ENCODE assay signal across 30 cellular contexts in genomic region chr16:17607624-17608023, GRCh38.
A peak's percentile ranks its signal among the peaks of the same experiment; 100 is the strongest.
DNase-seq lines count a peak whose midpoint lies in the region; ATAC-seq and TF ChIP-seq lines count a peak whose summit lies in the region.
"Had no signal": no experiment of that assay in that cellular context is flagged by ENCODE, and none has a peak within 500 bp of the region (broad histone marks: within the 10 kb centered on the region; RNA-seq: fewer than 3 reads in every experiment).

No MANE protein-coding gene starts in this region.

- ATAC-seq in body of pancreas (no peak), left lung (no peak)
- ATAC-seq: activated T-cell treated with anti-CD3 and anti-CD28 coated beads, Interleukin-2, amount 50 U/mL, for 4 hours; heart left ventricle; left colon; naive thymus-derived CD4-positive, alpha-beta T cell; stimulated activated naive B cell treated with anti-CD40 and anti-IgM and Interleukin-4, amounts not matched to agents 10 μg/mL and 1 μg/mL and 100 μg/mL, for 72 hours had no signal

- CTCF ChIA-PET in SK-N-SH (lab: Yijun Ruan, JAX) (interaction anchor here (0.8 to 2.6 kb wide), 12 partner anchors 27 to 364 kb away, joined by 3 to 9 read pairs (median 6); no protein-coding TSS in a partner anchor), mammary epithelial cell (lab: Charles Lee; ENCODE audit: low non-redundant PET) (no interaction called here)

- WGBS in SK-N-SH (ENCODE audit: low lambda C conversion rate) = 50% methylated on average over 6 of the region's 6 CpGs
- 24 to 27% methylated on average over 6 of the region's 6 CpGs for WGBS in body of pancreas, 2 donors
- 6% methylated on average over 6 of the region's 6 CpGs for WGBS in mammary epithelial cell (ENCODE audit: low coverage, missing lambda C conversion rate)

- H3K27ac ChIP-seq in SK-N-SH (ENCODE audit: low read depth in 2 of 2, low read length in 1 of 2) (peak overlapping the region in 1 of 2 experiments; percentile 99; a peak in 2 of 4 replicates), body of pancreas (no peak overlapping the region), mammary epithelial cell (ENCODE audit: insufficient read depth, low read depth, low read length) (no peak overlapping the region), left lung (no peak overlapping the region)
- H3K27ac ChIP-seq: C4-2B, epithelial cell of prostate, heart left ventricle, ovary, right atrium auricular region, spleen, suprapubic skin, uterus had no signal

- H3K27me3 Mint-ChIP-seq in activated naive CD8-positive, alpha-beta T cell = peaks cover 11% of the 10 kb centered on the region
- H3K27me3 Mint-ChIP-seq in activated naive CD8-positive, alpha-beta T cell treated with anti-CD3 and anti-CD28 coated beads for 36 hours = peaks cover 6% of the 10 kb centered on the region
- H3K27me3 Mint-ChIP-seq: activated CD4-positive, alpha-beta T cell treated with anti-CD3 and anti-CD28 coated beads, Interleukin-2, amount 10 ng/mL, durations not matched to agents 24 days and 14 days had no signal

- no peak for TF ChIP-seq POLR2A in body of pancreas (IDR thresholded peaks at IDR 0.05)

- no peaks in the 10 kb centered on the region for H3F3A ChIP-seq in SK-N-SH (replicated peaks; ENCODE audit: insufficient read depth)

- H3K36me3 ChIP-seq in SK-N-SH (replicated peaks in 1 of 2; ENCODE audit: control insufficient read depth in 1 of 2, insufficient read depth in 2 of 2, low read length in 1 of 2) (no peaks in the 10 kb centered on the region), body of pancreas (replicated peaks in 1 of 2; ENCODE audit: insufficient read depth in 1 of 2, low read depth in 2 of 2) (no peaks in the 10 kb centered on the region), mammary epithelial cell (ENCODE audit: insufficient read depth, low read length) (no peaks in the 10 kb centered on the region), left lung (no peaks in the 10 kb centered on the region)
- H3K36me3 ChIP-seq: heart left ventricle, ovary, right atrium auricular region, spleen, suprapubic skin, uterus had no signal

- TF ChIP-seq CTCF in SK-N-SH (IDR thresholded peaks at IDR 0.05) (no peak), body of pancreas (IDR thresholded peaks at IDR 0.05) (no peak), foreskin fibroblast (IDR thresholded peaks at IDR 0.05; ENCODE audit: low read depth, low read length) (no peak), mammary epithelial cell (conservative IDR thresholded peaks at IDR 0.05 in 1 of 2, IDR thresholded peaks at IDR 0.05 in 1 of 2; ENCODE audit: extremely low read depth in 1 of 2, insufficient read depth in 1 of 2, low read depth in 1 of 2, low read length in 2 of 2) (no peak), left lung (IDR thresholded peaks at IDR 0.05) (no peak)

- no peaks in the 10 kb centered on the region for H3K9me3 ChIP-seq in SK-N-SH
- H3K9me3 ChIP-seq in body of pancreas = no peaks in the 10 kb centered on the region
- no peaks in the 10 kb centered on the region for H3K9me3 ChIP-seq in mammary epithelial cell (replicated peaks; ENCODE audit: insufficient read depth, low read length)
- no peaks in the 10 kb centered on the region for H3K9me3 ChIP-seq in left lung
- H3K9me3 ChIP-seq: heart left ventricle, ovary, right atrium auricular region, spleen, suprapubic skin, uterus had no signal

- peak; percentile 24 for TF ChIP-seq RAD21 in SK-N-SH (IDR thresholded peaks at IDR 0.05; ENCODE audit: low read length)

- H3K27ac Mint-ChIP-seq in activated naive CD8-positive, alpha-beta T cell = no peak overlapping the region
- H3K27ac Mint-ChIP-seq in activated naive CD8-positive, alpha-beta T cell treated with anti-CD3 and anti-CD28 coated beads for 36 hours = no peak overlapping the region
- H3K27ac Mint-ChIP-seq: activated CD4-positive, alpha-beta T cell treated with anti-CD3 and anti-CD28 coated beads, Interleukin-2, amount 10 ng/mL, durations not matched to agents 24 days and 14 days; H9; stimulated activated naive B cell treated with anti-CD40 and anti-IgM and Interleukin-4, amounts not matched to agents 10 μg/mL and 1 μg/mL and 100 μg/mL, for 72 hours had no signal

- H3K27me3 ChIP-seq in SK-N-SH (ENCODE audit: insufficient read depth) (no peaks in the 10 kb centered on the region), body of pancreas (no peaks in the 10 kb centered on the region), mammary epithelial cell (ENCODE audit: insufficient read depth, low read length) (no peaks in the 10 kb centered on the region), left lung (peaks cover 0 to 37% of the 10 kb centered on the region in 2 donors)
- H3K27me3 ChIP-seq: ovary, right atrium auricular region, uterus had no signal

- POLR2A ChIA-PET in SK-N-SH (lab: Yijun Ruan, JAX) = interaction anchor here (0.7 to 2.4 kb wide), 10 partner anchors 15 to 365 kb away, joined by 3 to 11 read pairs (median 7); no protein-coding TSS in a partner anchor

- in situ Hi-C loops in mammary epithelial cell (cut with MboI; ENCODE audit: low sequenced_read_pairs in 2 of 2) = no loop called here

- no peak overlapping the region for H3K4me2 ChIP-seq in SK-N-SH
- no peak overlapping the region for H3K4me2 ChIP-seq in mammary epithelial cell (ENCODE audit: insufficient read depth, low read depth, low read length)

- dilution Hi-C loops in mammary epithelial cell (cut with HindIII; ENCODE audit: low sequenced_read_pairs) = no loop called here

- H3K4me3 Mint-ChIP-seq in activated naive CD8-positive, alpha-beta T cell = peak overlapping the region; percentile 11
- no peak overlapping the region for H3K4me3 Mint-ChIP-seq in activated naive CD8-positive, alpha-beta T cell treated with anti-CD3 and anti-CD28 coated beads for 36 hours
- H3K4me3 Mint-ChIP-seq: activated CD4-positive, alpha-beta T cell treated with anti-CD3 and anti-CD28 coated beads, Interleukin-2, amount 10 ng/mL, durations not matched to agents 24 days and 14 days; activated T-cell treated with anti-CD3 and anti-CD28 coated beads, Interleukin-2, amount 50 U/mL, for 4 hours; H9; stimulated activated naive B cell treated with anti-CD40 and anti-IgM and Interleukin-4, amounts not matched to agents 10 μg/mL and 1 μg/mL and 100 μg/mL, for 72 hours had no signal

- H3K9me3 Mint-ChIP-seq in activated naive CD8-positive, alpha-beta T cell (ENCODE audit: low read depth) = no peaks in the 10 kb centered on the region
- H3K9me3 Mint-ChIP-seq in activated naive CD8-positive, alpha-beta T cell treated with anti-CD3 and anti-CD28 coated beads for 36 hours = no peaks in the 10 kb centered on the region
- H3K9me3 Mint-ChIP-seq: activated CD4-positive, alpha-beta T cell treated with anti-CD3 and anti-CD28 coated beads, Interleukin-2, amount 10 ng/mL, durations not matched to agents 24 days and 14 days; activated T-cell treated with anti-CD3 and anti-CD28 coated beads, Interleukin-2, amount 50 U/mL, for 4 hours; H9; naive thymus-derived CD4-positive, alpha-beta T cell had no signal

- no TSS peak for BruUV-seq in mammary epithelial cell (replicated peaks; lab: Mats Ljungman, UMichigan)

- H3K9me2 ChIP-seq in SK-N-SH = no peaks in the 10 kb centered on the region

- H2AFZ ChIP-seq in SK-N-SH (ENCODE audit: low read depth) (no peak overlapping the region), mammary epithelial cell (ENCODE audit: low read depth, low read length) (no peak overlapping the region)

- H3K4me1 ChIP-seq in SK-N-SH (ENCODE audit: control insufficient read depth in 1 of 2, insufficient read depth in 2 of 2, low read depth in 1 of 2, low read length in 1 of 2) (peaks cover 5 to 26% of the 10 kb centered on the region in 2 experiments; a peak in 3 of 4 replicates), body of pancreas (no peaks in the 10 kb centered on the region), mammary epithelial cell (ENCODE audit: insufficient read depth, low read length) (no peaks in the 10 kb centered on the region), left lung (no peaks in the 10 kb centered on the region)
- H3K4me1 ChIP-seq: heart left ventricle, right atrium auricular region, uterus had no signal

- TF ChIP-seq EP300 in SK-N-SH (IDR thresholded peaks at IDR 0.05; ENCODE audit: borderline replicate concordance in 1 of 2, low read depth in 1 of 2, low read length in 1 of 2) = no peak

- no peaks in the 10 kb centered on the region for H3K79me2 ChIP-seq in SK-N-SH (ENCODE audit: insufficient read depth)
- H3K79me2 ChIP-seq in mammary epithelial cell (ENCODE audit: insufficient read depth, low read length) = no peaks in the 10 kb centered on the region

- peaks cover 20% of the 10 kb centered on the region for H3K4me1 Mint-ChIP-seq in activated naive CD8-positive, alpha-beta T cell (ENCODE audit: low read depth)
- H3K4me1 Mint-ChIP-seq in activated naive CD8-positive, alpha-beta T cell treated with anti-CD3 and anti-CD28 coated beads for 36 hours = peaks cover 24% of the 10 kb centered on the region

- no peak for DNase-seq in activated naive CD8-positive, alpha-beta T cell treated with anti-CD3 and anti-CD28 coated beads for 36 hours
- DNase-seq in NCI-H2029 (lab: John Stamatoyannopoulos, UW) = peak; percentile 17
- DNase-seq in SK-N-SH = peak; percentile 29
- DNase-seq in body of pancreas = no peak
- DNase-seq in foreskin fibroblast = no peak
- DNase-seq in mammary epithelial cell = no peak
- DNase-seq in left lung = no peak
- DNase-seq: ACHN; activated CD4-positive, alpha-beta T cell treated with anti-CD3 and anti-CD28 coated beads, Interleukin-2, amount 10 ng/mL, durations not matched to agents 24 days and 14 days; activated naive CD4-positive, alpha-beta T cell; activated T-cell treated with anti-CD3 and anti-CD28 coated beads, Interleukin-2, amount 50 U/mL, for 4 hours; Calu3; H9; heart left ventricle; Kasumi-1; left colon; naive thymus-derived CD4-positive, alpha-beta T cell; NCI-H1048; NCI-H446 treated with DMSO at 0.1 percent for 48 hours; ovary; RPMI8226; spleen; stimulated activated CD4-positive, alpha-beta T cell treated with anti-CD3 and anti-CD28 coated beads, Interleukin-4, amount 100 ng/mL, for 1 hour; stimulated activated naive B cell treated with anti-CD40 and anti-IgM and Interleukin-4, amounts not matched to agents 10 μg/mL and 1 μg/mL and 100 μg/mL, for 72 hours; uterus had no signal

- intact Hi-C loops in body of pancreas (cut with DNase I) (no loop called here), mammary epithelial cell (cut with micrococcal nuclease) (no loop called here), left lung (cut with DNase I) (no loop called here)

- H4K20me1 ChIP-seq in SK-N-SH (ENCODE audit: insufficient read depth) = no peaks in the 10 kb centered on the region
- H4K20me1 ChIP-seq in mammary epithelial cell (ENCODE audit: insufficient read depth, low read length) = no peaks in the 10 kb centered on the region

- no peaks in the 10 kb centered on the region for H3K36me3 Mint-ChIP-seq in activated naive CD8-positive, alpha-beta T cell
- H3K36me3 Mint-ChIP-seq in activated naive CD8-positive, alpha-beta T cell treated with anti-CD3 and anti-CD28 coated beads for 36 hours = no peaks in the 10 kb centered on the region
- H3K36me3 Mint-ChIP-seq: naive thymus-derived CD4-positive, alpha-beta T cell; stimulated activated naive B cell treated with anti-CD40 and anti-IgM and Interleukin-4, amounts not matched to agents 10 μg/mL and 1 μg/mL and 100 μg/mL, for 72 hours had no signal

- no peak overlapping the region for H3K9ac ChIP-seq in SK-N-SH
- H3K9ac ChIP-seq in mammary epithelial cell (ENCODE audit: insufficient read depth, low read length) = no peak overlapping the region

- H3K4me3 ChIP-seq in SK-N-SH (ENCODE audit: low read depth in 2 of 2, low read length in 1 of 2) (no peak overlapping the region), body of pancreas (no peak overlapping the region), foreskin fibroblast (ENCODE audit: low read depth in 1 of 2, low read length in 2 of 2) (no peak overlapping the region), mammary epithelial cell (replicated peaks in 1 of 3; ENCODE audit: insufficient read depth in 1 of 3, low read depth in 2 of 3, low read length in 3 of 3) (no peak overlapping the region), left lung (no peak overlapping the region)
- H3K4me3 ChIP-seq: heart left ventricle, ovary, right atrium auricular region, spleen, suprapubic skin, uterus had no signal

Comparison
In these comparisons a context has a peak if more than half of its experiments do, and no peak if none do; other contexts are left out.
1. DNase-seq: peak in NCI-H2029 (single experiment) and SK-N-SH (single experiment); none in activated naive CD8-positive, alpha-beta T cell treated with anti-CD3 and anti-CD28 coated beads for 36 hours (single experiment), body of pancreas (0 of 4), foreskin fibroblast (0 of 2), mammary epithelial cell (single experiment) and left lung (0 of 2).